ENCODE assay signal across 20 cellular contexts in the genomic region with DNA sequence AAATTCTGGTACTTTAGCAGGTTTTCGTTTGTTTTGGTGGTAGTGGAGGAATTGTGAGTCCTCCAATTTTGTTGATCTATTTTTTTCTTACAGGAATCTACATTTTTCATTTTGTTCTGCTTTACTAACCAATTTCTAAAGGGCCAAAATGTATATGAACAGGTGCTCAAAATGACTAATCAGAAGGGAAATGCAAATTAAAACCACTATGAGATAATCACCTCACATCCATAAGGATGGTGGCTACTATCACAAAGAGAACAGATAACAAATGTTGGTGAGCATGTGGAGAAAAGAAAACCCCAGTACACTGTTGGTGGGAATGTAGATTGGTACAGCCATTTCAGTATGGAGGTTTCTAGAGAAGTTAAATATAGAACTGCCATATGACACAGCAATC.
"Had no signal": no experiment of that assay in that cellular context is flagged by ENCODE, and none has a peak within 500 bp of the region (broad histone marks: within the 10 kb centered on the region; RNA-seq: fewer than 3 reads in every experiment).

No MANE protein-coding gene starts in this region.

- H3K27ac ChIP-seq: heart right ventricle, pancreas, thyroid gland, upper lobe of right lung had no signal

- H3K4me1 ChIP-seq: pancreas, upper lobe of right lung had no signal

- DNase-seq: activated CD4-positive, alpha-beta memory T cell treated with anti-CD3 and anti-CD28 coated beads for 36 hours; activated naive CD4-positive, alpha-beta T cell treated with Interleukin-2 at 50 U/mL for 16 hours; activated naive CD8-positive, alpha-beta T cell treated with anti-CD3 and anti-CD28 coated beads for 36 hours; activated T-cell treated with anti-CD3 and anti-CD28 coated beads, Interleukin-2, amount 50 U/mL, for 48 hours; central memory CD4-positive, alpha-beta T cell; dermis blood vessel endothelial cell; effector CD8-positive, alpha-beta T cell; erythroblast; foreskin fibroblast; heart right ventricle; left colon; mesenchymal stem cell; pancreas; right cardiac atrium; stimulated activated CD4-positive, alpha-beta T cell treated with anti-CD3 and anti-CD28 coated beads, Interleukin-4, amount 100 ng/mL, for 4 hours; stimulated activated naive CD8-positive, alpha-beta T cell treated with anti-CD3 and anti-CD28 coated beads, Interleukin-15, Interleukin-2, amounts not matched to agents 100 U/mL and 50 U/mL, for 24 hours; thyroid gland; upper lobe of right lung had no signal

- H3K4me3 ChIP-seq: heart right ventricle, pancreas, thyroid gland, upper lobe of right lung had no signal

- H3K36me3 ChIP-seq: heart right ventricle, pancreas, thyroid gland, upper lobe of right lung had no signal

- FAIRE-seq: astrocyte, keratinocyte, pancreas had no signal

- H3K27me3 ChIP-seq: heart right ventricle, pancreas, thyroid gland, upper lobe of right lung had no signal

- ATAC-seq: heart right ventricle; left colon; pancreas; right cardiac atrium; stimulated activated naive CD8-positive, alpha-beta T cell treated with anti-CD3 and anti-CD28 coated beads, Interleukin-15, Interleukin-2, amounts not matched to agents 100 U/mL and 50 U/mL, for 24 hours; upper lobe of right lung had no signal

- H3K9me3 ChIP-seq: pancreas, thyroid gland, upper lobe of right lung had no signal
